ENCODE assay signal across 7 cellular contexts in genomic region chr16:60646631-60647030, GRCh38.
"Had no signal": no experiment of that assay in that cellular context is flagged by ENCODE, and none has a peak within 500 bp of the region (broad histone marks: within the 10 kb centered on the region; RNA-seq: fewer than 3 reads in every experiment).

No MANE protein-coding gene starts in this region.

- H2AFZ ChIP-seq: GM23338 had no signal

- H3K4me3 Mint-ChIP-seq: GM23338, H9, IgD-negative memory B cell had no signal

- H3K36me3 Mint-ChIP-seq: IgD-negative memory B cell had no signal

- DNase-seq: H9, HCEC 1CT had no signal

- H3K27me3 Mint-ChIP-seq: IgD-negative memory B cell had no signal

- H3K9me3 Mint-ChIP-seq: GM23338, H9 had no signal

- H3K27ac Mint-ChIP-seq: GM23338, H9, IgD-negative memory B cell had no signal

- FAIRE-seq: H1, H54, HepG2 had no signal

- H3K4me1 Mint-ChIP-seq: IgD-negative memory B cell had no signal

- H3K4me3 ChIP-seq: GM23338 had no signal

- H3K4me2 ChIP-seq: GM23338 had no signal
